In the genomic region with DNA sequence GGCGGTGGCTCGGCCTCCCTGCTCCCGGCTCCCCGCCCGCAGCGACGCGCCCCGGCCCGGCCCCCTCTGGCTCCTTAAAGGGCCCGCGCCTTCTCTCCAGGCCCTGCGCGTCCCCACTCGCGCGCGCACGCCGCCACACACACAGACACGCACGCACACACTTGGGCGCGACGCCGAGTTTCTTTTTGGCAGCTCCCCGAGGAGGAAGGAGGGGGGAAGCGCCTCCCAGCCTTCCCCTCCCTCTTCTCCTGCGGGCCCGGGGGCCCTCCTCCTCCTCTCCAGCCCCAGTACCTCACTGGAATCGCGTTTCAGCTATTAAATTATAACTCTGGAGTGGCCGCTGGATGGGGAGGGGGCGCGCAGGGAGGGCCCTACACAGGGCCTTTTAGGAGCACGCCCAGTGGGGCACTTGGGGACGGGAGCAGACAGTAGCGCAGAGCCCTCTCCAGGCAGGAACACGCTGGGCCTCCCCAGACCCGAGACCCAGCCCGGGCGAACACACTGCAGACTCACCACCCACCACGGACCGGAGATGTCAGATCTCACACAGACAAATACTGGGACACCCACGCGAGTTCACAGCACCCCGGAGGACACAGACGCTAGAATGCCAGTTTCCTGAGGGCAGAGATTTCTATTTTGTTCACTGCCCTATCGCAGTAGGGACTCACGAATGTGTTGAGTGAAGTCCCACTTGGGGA, we compare ENCODE assay signal across 8 cellular contexts. TPM values are rescaled to one million over a fixed set of nuclear protein-coding genes. Genes with fewer than 3 reads are reported as not detected.
DNase-seq lines count a peak whose midpoint lies in the region; TF ChIP-seq lines count a peak whose summit lies in the region.

No MANE protein-coding gene starts in this region.

- no peaks in the 10 kb centered on the region for H3K36me3 Mint-ChIP-seq in HFFc6 (ENCODE audit: low read depth)

- peak overlapping the region; percentile 80 for H3K4me3 Mint-ChIP-seq in HFFc6

- in situ Hi-C loops in transverse colon (cut with MboI; ENCODE audit: low pct_ligation_motif_present in 1 of 4, low pct_unique_long_range_greater_than_20kb in 1 of 4, low sequenced_read_pairs in 3 of 4), result loop anchor here in 2 of 4 donors (10.0 kb wide), 2 partner anchors 53 to 197 kb away; no protein-coding TSS in a partner anchor

- H3K9me3 ChIP-seq in adipocyte (ENCODE audit: control insufficient read depth, low read length) (no peaks in the 10 kb centered on the region), transverse colon (no peaks in the 10 kb centered on the region)

- H3K27ac ChIP-seq in transverse colon, result peak overlapping the region; percentile 82 to 100 (median 88)

- H3K9me3 Mint-ChIP-seq in HFFc6, result no peaks in the 10 kb centered on the region

- TF ChIP-seq CTCF in HFFc6 (IDR thresholded peaks at IDR 0.05), result no peak
- TF ChIP-seq CTCF in transverse colon (IDR thresholded peaks at IDR 0.05), result no peak

- H3K4me3 ChIP-seq in adipocyte (ENCODE audit: low read length) (peak overlapping the region; percentile 69), transverse colon (peak overlapping the region; percentile 8 to 57 (median 38))

- peak overlapping the region; percentile 84 for H3K9ac ChIP-seq in adipocyte (ENCODE audit: low read length)

- TF ChIP-seq EP300 in transverse colon (IDR thresholded peaks at IDR 0.05; ENCODE audit: low read depth), result no peak

- no peak for TF ChIP-seq POLR2A in transverse colon (IDR thresholded peaks at IDR 0.05)

- H3K4me1 ChIP-seq in adipocyte (ENCODE audit: control insufficient read depth, insufficient read depth, low read length) (peaks cover 17% of the 10 kb centered on the region), transverse colon (peaks cover 23 to 47% (median 41%) of the 10 kb centered on the region in 4 donors)

- 2 to 5% methylated on average over 4 to 18 of the region's 50 CpGs for WGBS in transverse colon (ENCODE audit: low coverage in 1 of 2), 2 donors

- H3K27me3 ChIP-seq in adipocyte (replicated peaks; ENCODE audit: control insufficient read depth, insufficient read depth, low read length) (no peaks in the 10 kb centered on the region), transverse colon (no peaks in the 10 kb centered on the region)

- peak overlapping the region; percentile 86 for H3K27ac Mint-ChIP-seq in HFFc6

- H3K27me3 Mint-ChIP-seq in HFFc6 (ENCODE audit: insufficient read depth), result peaks cover 3% of the 10 kb centered on the region; the same call in 1 of the 2 replicates

- H3K4me1 Mint-ChIP-seq in HFFc6 (ENCODE audit: low read depth), result peaks cover 24% of the 10 kb centered on the region

- no peaks in the 10 kb centered on the region for H3K36me3 ChIP-seq in adipocyte (ENCODE audit: control insufficient read depth, insufficient read depth, low read length, severe bottlenecking)
- no peaks in the 10 kb centered on the region for H3K36me3 ChIP-seq in transverse colon

- DNase-seq in GM04503 (ENCODE audit: low read depth), result peak; percentile 66
- DNase-seq in HFFc6, result peak; percentile 93
- DNase-seq in NCI-H1092 (lab: John Stamatoyannopoulos, UW), result peak; percentile 55
- DNase-seq in SW480 (ENCODE audit: low spot score), result peak; percentile 69
- DNase-seq in adipocyte (ENCODE audit: low read depth), result peak; percentile 98
- peak; percentile 97 for DNase-seq in cardiac septum (ENCODE audit: low spot score)
- peak; percentile 89 for DNase-seq in pons (ENCODE audit: low spot score)
- DNase-seq in transverse colon, result peak; percentile 92

- intact Hi-C loops in cardiac septum (cut with DNase I), result loop anchor here (1.0 to 5.0 kb wide), 10 partner anchors 49 to 201 kb away; no protein-coding TSS in a partner anchor
- intact Hi-C loops in transverse colon (cut with DNase I; ENCODE audit: low total_unique reads), result loop anchor here (5.0 kb wide), 2 partner anchors 51 to 184 kb away; no protein-coding TSS in a partner anchor

RNA-seq across cellular contexts. Expression of a gene that starts 0.4 kb away (rescaled TPM):
- 100 to 1,000 TPM; 237 to 249 (median 240) TPM for total RNA-seq in HFFc6 (2021; fragmentation: NEBNext Ultra II Directional; extraction: Animal tissue kit (Norgen Biotek cat#: 25700))
- 159 TPM for total RNA-seq in cardiac septum
- total RNA-seq in transverse colon, result 100 to 1,000 TPM in 2 of 4 donors, 10 to 100 TPM in 2; 72.1 to 460 (median 119) TPM

Comparison
In these comparisons a context has a peak if more than half of its experiments do, and no peak if none do; other contexts are left out.
1. Peak in every context shown above with its lines: DNase-seq, H3K4me3 ChIP-seq and H3K27ac ChIP-seq.